ENCODE assay signal across 1 cellular context in genomic region chr15:92167413-92167950, GRCh38.
TF ChIP-seq lines count a peak whose summit lies in the region.

No MANE protein-coding gene starts in this region.

TF ChIP-seq in HepG2, 621 proteins besides CTCF, POLR2A, EP300 and RAD21 (continued from another document):
- peak; percentile 56 for TF ChIP-seq CEBPG (CRISPR knock-in tag; IDR thresholded peaks at IDR 0.05)
- peak; percentile 78; the same call in 1 of the 2 replicates for TF ChIP-seq NCOR1 (IDR thresholded peaks at IDR 0.05; ENCODE audit: borderline replicate concordance, low read length)
- peak; percentile 42; the same call in 1 of the 2 replicates for TF ChIP-seq GATAD2A (CRISPR knock-in tag; IDR thresholded peaks at IDR 0.05)
- TF ChIP-seq KLF12 (CRISPR knock-in tag; IDR thresholded peaks at IDR 0.05; ENCODE audit: borderline replicate concordance) = no peak
- no peak for TF ChIP-seq HNRNPH1 (optimal IDR thresholded peaks at IDR 0.05; ENCODE audit: low read depth, low read length)
- peak; percentile 68 for TF ChIP-seq CEBPB (IDR thresholded peaks at IDR 0.05; ENCODE audit: borderline replicate concordance, low read depth, low read length)
TF ChIP-seq in HepG2: peak in this region for 14.
